ENCODE assay signal across 13 cellular contexts in the genomic region with DNA sequence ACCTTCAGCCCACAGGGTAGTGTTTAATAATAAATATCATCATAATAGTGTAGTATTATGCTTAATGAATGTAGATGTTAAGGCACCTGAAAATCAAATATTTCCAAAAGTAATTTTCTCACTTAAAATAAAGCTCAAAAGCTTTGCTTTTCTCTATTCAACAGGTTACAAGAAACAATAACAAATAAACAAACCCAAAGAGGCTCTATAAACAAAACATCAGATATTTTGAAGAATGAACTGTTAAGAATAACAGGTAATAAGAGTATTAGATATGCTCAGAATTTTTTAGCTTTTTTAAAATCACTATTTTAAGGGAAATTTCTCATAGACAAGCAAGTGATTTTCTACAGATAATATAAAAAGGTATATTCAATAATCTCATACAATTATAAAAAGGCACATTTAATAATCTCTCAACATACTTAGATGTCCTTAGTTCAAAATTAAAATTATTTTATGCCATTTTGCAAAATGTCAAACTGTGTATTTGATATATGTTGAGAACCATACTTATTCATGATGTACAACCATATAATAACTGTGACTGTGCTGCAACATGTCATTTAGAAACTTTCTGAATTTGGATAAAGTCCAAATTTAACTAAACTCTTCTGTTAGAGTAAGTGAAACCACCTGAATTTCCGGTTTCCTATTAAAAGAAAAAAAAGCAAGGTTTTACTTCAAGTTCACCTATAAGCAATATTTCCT. TPM values are rescaled to one million over a fixed set of nuclear protein-coding genes. Genes with fewer than 3 reads are reported as not detected.
A peak's percentile ranks its signal among the peaks of the same experiment; 100 is the strongest.
DNase-seq lines count a peak whose midpoint lies in the region; ATAC-seq and TF ChIP-seq lines count a peak whose summit lies in the region.
"Had no signal": no experiment of that assay in that cellular context is flagged by ENCODE, and none has a peak within 500 bp of the region (broad histone marks: within the 10 kb centered on the region; RNA-seq: fewer than 3 reads in every experiment).

No MANE protein-coding gene starts in this region.

- POLR2A ChIA-PET in CD4-positive, alpha-beta T cell (lab: Charles Lee): interaction anchor here (1.2 to 1.5 kb wide), 2 partner anchors 35 to 36 kb away, joined by 3 to 15 read pairs; a partner anchor contains a TSS
- POLR2A ChIA-PET in HEK293T (lab: Yijun Ruan, JAX): interaction anchor here (1.1 kb wide), 1 partner anchor 36 kb away, joined by 3 read pairs; a partner anchor contains a TSS

- H3K27me3 ChIP-seq in CD4-positive, alpha-beta T cell (ENCODE audit: control insufficient read depth, insufficient read depth, low read length): no peaks in the 10 kb centered on the region
- H3K27me3 ChIP-seq: esophagus squamous epithelium, SJSA1 had no signal

- H3K4me1 Mint-ChIP-seq in CD4-positive, alpha-beta T cell (ENCODE audit: low read depth): peaks cover 70% of the 10 kb centered on the region

- peaks cover 54% of the 10 kb centered on the region for H3K36me3 Mint-ChIP-seq in CD4-positive, alpha-beta T cell (ENCODE audit: low read depth)

- peak; percentile 39 for ATAC-seq in CD4-positive, alpha-beta T cell (ENCODE audit: poor library complexity)
- ATAC-seq in GM19023 (IDR thresholded peaks at IDR 0.05; ENCODE audit: unreplicated experiment) (peak; percentile 58), HG02588 (IDR thresholded peaks at IDR 0.05; ENCODE audit: unreplicated experiment) (peak; percentile 70), HG03432 (IDR thresholded peaks at IDR 0.05; ENCODE audit: unreplicated experiment) (peak; percentile 89)

- no peak for TF ChIP-seq CTCF in CD4-positive, alpha-beta T cell (IDR thresholded peaks at IDR 0.05)

- no peak overlapping the region for H3K4me3 Mint-ChIP-seq in CD4-positive, alpha-beta T cell
- H3K4me3 Mint-ChIP-seq: activated CD4-positive, alpha-beta memory T cell treated with anti-CD3 and anti-CD28 coated beads, Interleukin-2, amount 10 ng/mL, durations not matched to agents 7 days and 5 days had no signal

- CTCF ChIA-PET in CD4-positive, alpha-beta T cell (lab: Charles Lee): interaction anchor here (1.1 kb wide), 1 partner anchor 16 kb away, joined by 3 read pairs; no protein-coding TSS in a partner anchor
- CTCF ChIA-PET in HEK293T (lab: Yijun Ruan, JAX): no interaction called here

- no peak overlapping the region for H3K27ac Mint-ChIP-seq in CD4-positive, alpha-beta T cell
- H3K27ac Mint-ChIP-seq: activated CD4-positive, alpha-beta memory T cell treated with anti-CD3 and anti-CD28 coated beads, Interleukin-2, amount 10 ng/mL, durations not matched to agents 7 days and 5 days had no signal

- intact Hi-C loops in CD4-positive, alpha-beta T cell (cut with DNase I, micrococcal nuclease): loop anchor here (5.0 kb wide), 1 partner anchor 35 kb away; a partner anchor contains a TSS

- no peak overlapping the region for H3K27ac ChIP-seq in CD4-positive, alpha-beta T cell (ENCODE audit: low read depth, low read length)
- H3K27ac ChIP-seq: SJSA1 had no signal

- H3K9me3 ChIP-seq in CD4-positive, alpha-beta T cell (ENCODE audit: control insufficient read depth, low read length): no peaks in the 10 kb centered on the region
- H3K9me3 ChIP-seq: esophagus squamous epithelium, SJSA1 had no signal

- H3K9me3 Mint-ChIP-seq in CD4-positive, alpha-beta T cell: no peaks in the 10 kb centered on the region
- H3K9me3 Mint-ChIP-seq: activated CD4-positive, alpha-beta memory T cell treated with anti-CD3 and anti-CD28 coated beads, Interleukin-2, amount 10 ng/mL, durations not matched to agents 7 days and 5 days had no signal

- H3K27me3 Mint-ChIP-seq in CD4-positive, alpha-beta T cell: no peaks in the 10 kb centered on the region
- H3K27me3 Mint-ChIP-seq: activated CD4-positive, alpha-beta memory T cell treated with anti-CD3 and anti-CD28 coated beads, Interleukin-2, amount 10 ng/mL, durations not matched to agents 7 days and 5 days had no signal

- no peak for DNase-seq in CD4-positive, alpha-beta T cell
- no peak for DNase-seq in NCI-H187 treated with DMSO at 0.1 percent for 48 hours (lab: John Stamatoyannopoulos, UW)
- no peak for DNase-seq in HEK293T (ENCODE audit: extremely low spot score)
- DNase-seq in DMS 273 (lab: John Stamatoyannopoulos, UW; ENCODE audit: unreplicated experiment): no peak
- DNase-seq in HK-2 (ENCODE audit: unreplicated experiment): no peak
- DNase-seq: activated CD4-positive, alpha-beta memory T cell treated with anti-CD3 and anti-CD28 coated beads, Interleukin-2, amount 10 ng/mL, durations not matched to agents 7 days and 5 days; esophagus squamous epithelium; GF-D8; occipital lobe had no signal

TF ChIP-seq in HEK293T, 16 proteins besides CTCF, POLR2A, EP300 and RAD21:
- TF ChIP-seq CTBP1 (IDR thresholded peaks at IDR 0.05; ENCODE audit: borderline replicate concordance): no peak
- no peak for TF ChIP-seq BHLHE40 (IDR thresholded peaks at IDR 0.05; ENCODE audit: borderline replicate concordance)
- no peak for TF ChIP-seq LEF1 (IDR thresholded peaks at IDR 0.05; ENCODE audit: borderline replicate concordance)
- no peak for TF ChIP-seq FOXA1 (IDR thresholded peaks at IDR 0.05)
- TF ChIP-seq SP1 (IDR thresholded peaks at IDR 0.05): no peak
- TF ChIP-seq, protein P1, sequence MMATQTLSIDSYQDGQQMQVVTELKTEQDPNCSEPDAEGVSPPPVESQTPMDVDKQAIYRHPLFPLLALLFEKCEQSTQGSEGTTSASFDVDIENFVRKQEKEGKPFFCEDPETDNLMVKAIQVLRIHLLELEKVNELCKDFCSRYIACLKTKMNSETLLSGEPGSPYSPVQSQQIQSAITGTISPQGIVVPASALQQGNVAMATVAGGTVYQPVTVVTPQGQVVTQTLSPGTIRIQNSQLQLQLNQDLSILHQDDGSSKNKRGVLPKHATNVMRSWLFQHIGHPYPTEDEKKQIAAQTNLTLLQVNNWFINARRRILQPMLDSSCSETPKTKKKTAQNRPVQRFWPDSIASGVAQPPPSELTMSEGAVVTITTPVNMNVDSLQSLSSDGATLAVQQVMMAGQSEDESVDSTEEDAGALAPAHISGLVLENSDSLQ (IDR thresholded peaks at IDR 0.05): no peak
- TF ChIP-seq SUZ12 (IDR thresholded peaks at IDR 0.05): no peak
- no peak for TF ChIP-seq TARDBP (IDR thresholded peaks at IDR 0.05)
- no peak for TF ChIP-seq HDGF (IDR thresholded peaks at IDR 0.05; ENCODE audit: borderline replicate concordance)
- TF ChIP-seq FOXK2 (IDR thresholded peaks at IDR 0.05): no peak
- no peak for TF ChIP-seq L3MBTL2 (conservative IDR thresholded peaks at IDR 0.05)

RNA-seq across cellular contexts. Expression of a gene that starts 35.8 kb away (rescaled TPM):
- total RNA-seq in CD4-positive, alpha-beta T cell: 10 to 100 TPM; 35.7 to 36.9 TPM

Comparison
In these comparisons a context has a peak if more than half of its experiments do, and no peak if none do; other contexts are left out.
1. ATAC-seq: peak in every context shown above with its lines; median percentile 89 in HG03432; 70 in HG02588; 58 in GM19023; 39 in CD4-positive, alpha-beta T cell.